10 cellular contexts compared by ENCODE assay signal in the genomic region with DNA sequence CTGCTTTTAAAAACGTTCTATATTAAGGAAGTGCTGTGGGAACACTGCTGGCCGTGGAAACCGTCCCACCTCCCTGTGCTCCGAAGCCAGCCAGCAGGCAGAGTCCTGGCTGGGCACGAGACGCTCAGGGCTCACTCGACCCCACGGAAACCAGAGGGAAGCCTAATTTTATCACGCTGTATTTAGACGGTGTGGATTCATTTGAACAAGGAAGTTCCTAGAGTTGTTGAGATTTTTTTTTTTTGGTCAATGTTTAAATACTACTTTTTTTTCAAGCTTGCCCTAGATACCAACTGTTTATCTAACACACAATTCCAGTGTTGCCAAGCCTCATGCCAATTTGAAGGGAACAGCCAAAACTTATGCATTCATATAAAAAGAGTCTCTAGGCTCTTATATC. TPM values are rescaled to one million over a fixed set of nuclear protein-coding genes. Genes with fewer than 3 reads are reported as not detected.
DNase-seq lines count a peak whose midpoint lies in the region; ATAC-seq and TF ChIP-seq lines count a peak whose summit lies in the region.
"Had no signal": no experiment of that assay in that cellular context is flagged by ENCODE, and none has a peak within 500 bp of the region (broad histone marks: within the 10 kb centered on the region; RNA-seq: fewer than 3 reads in every experiment).

No MANE protein-coding gene starts in this region.

- peak; percentile 76 for ATAC-seq in body of pancreas
- peak; percentile 84 for ATAC-seq in Right ventricle myocardium inferior
- ATAC-seq in HG02588 (IDR thresholded peaks at IDR 0.05; ENCODE audit: unreplicated experiment), result no peak
- no peak for ATAC-seq in HG03354 (IDR thresholded peaks at IDR 0.05; ENCODE audit: poor library complexity, severe bottlenecking, unreplicated experiment)

- H3K9me3 ChIP-seq in body of pancreas (no peaks in the 10 kb centered on the region), mucosa of stomach (ENCODE audit: control insufficient read depth, low read length) (no peaks in the 10 kb centered on the region), transverse colon (no peaks in the 10 kb centered on the region)

- TF ChIP-seq POLR2A in body of pancreas (IDR thresholded peaks at IDR 0.05) (no peak), transverse colon (IDR thresholded peaks at IDR 0.05) (no peak)

- TF ChIP-seq CTCF in body of pancreas (IDR thresholded peaks at IDR 0.05), result no peak
- no peak for TF ChIP-seq CTCF in transverse colon (IDR thresholded peaks at IDR 0.05)

- H3K4me3 ChIP-seq in body of pancreas, result no peak overlapping the region
- no peak overlapping the region for H3K4me3 ChIP-seq in mucosa of stomach (ENCODE audit: low read length)
- H3K4me3 ChIP-seq in transverse colon, result peak overlapping the region in 1 of 4 donors; percentile 16

- H3K27ac ChIP-seq in body of pancreas (peak overlapping the region; percentile 33 to 89 (median 78)), transverse colon (peak overlapping the region; percentile 51 to 76 (median 72))

- in situ Hi-C loops in transverse colon (cut with MboI; ENCODE audit: low pct_ligation_motif_present in 1 of 4, low pct_unique_long_range_greater_than_20kb in 1 of 4, low sequenced_read_pairs in 3 of 4), result no loop called here

- peak in 3 of 4 donors; percentile 43 to 68 (median 60) for DNase-seq in body of pancreas
- DNase-seq in Right ventricle myocardium inferior (ENCODE audit: missing footprints), result no peak
- DNase-seq in transverse colon, result peak; percentile 47
- no peak for DNase-seq in activated CD8-positive, alpha-beta memory T cell treated with anti-CD3 and anti-CD28 coated beads for 24 hours
- DNase-seq: DMS153, NCI-H2081 treated with DMSO at 0.1 percent for 48 hours, T-helper 2 cell had no signal

- 1% methylated on average over 9 to 10 of the region's 10 CpGs for WGBS in body of pancreas, 2 donors
- 5% methylated on average over 10 of the region's 10 CpGs; no CpG with 5 or more reads in 1 of the 2 donors for WGBS in transverse colon (ENCODE audit: low coverage in 1 of 2), 2 donors

- H3K27me3 ChIP-seq in body of pancreas (no peaks in the 10 kb centered on the region), mucosa of stomach (ENCODE audit: control insufficient read depth, insufficient read depth, low read length) (no peaks in the 10 kb centered on the region), transverse colon (no peaks in the 10 kb centered on the region)

- peaks cover 42% of the 10 kb centered on the region for H3K4me1 ChIP-seq in body of pancreas
- H3K4me1 ChIP-seq in mucosa of stomach (ENCODE audit: control insufficient read depth, insufficient read depth, low read length), result peaks cover 24% of the 10 kb centered on the region
- peaks cover 5 to 57% (median 23%) of the 10 kb centered on the region in 4 donors for H3K4me1 ChIP-seq in transverse colon

- H3K9ac ChIP-seq in mucosa of stomach (ENCODE audit: low read length), result peak overlapping the region; percentile 5

- TF ChIP-seq EP300 in transverse colon (IDR thresholded peaks at IDR 0.05; ENCODE audit: low read depth), result no peak

- no peaks in the 10 kb centered on the region for H3K36me3 ChIP-seq in body of pancreas (replicated peaks in 1 of 2; ENCODE audit: insufficient read depth in 1 of 2, low read depth in 2 of 2)
- no peaks in the 10 kb centered on the region for H3K36me3 ChIP-seq in mucosa of stomach (ENCODE audit: control insufficient read depth, insufficient read depth, low read length)
- no peaks in the 10 kb centered on the region for H3K36me3 ChIP-seq in transverse colon

- intact Hi-C loops in body of pancreas (cut with DNase I) (no loop called here), Right ventricle myocardium inferior (cut with DNase I) (no loop called here), transverse colon (cut with DNase I; ENCODE audit: low total_unique reads) (no loop called here)

RNA-seq across cellular contexts. Expression of gene ADCY9, which starts 25.8 kb away (rescaled TPM):
- 10 to 100 TPM; 22.4 to 29.1 TPM for total RNA-seq in body of pancreas
- total RNA-seq in Right ventricle myocardium inferior, result 48.2 TPM
- 10 to 100 TPM; 33.7 to 46.0 (median 37.2) TPM for total RNA-seq in transverse colon

Comparison
In these comparisons a context has a peak if more than half of its experiments do, and no peak if none do; other contexts are left out.
1. ATAC-seq: peak in body of pancreas (single experiment) and Right ventricle myocardium inferior (single experiment); none in HG02588 (single experiment) and HG03354 (single experiment).
2. DNase-seq: peak in body of pancreas (3 of 4) and transverse colon (single experiment); none in Right ventricle myocardium inferior (single experiment) and activated CD8-positive, alpha-beta memory T cell treated with anti-CD3 and anti-CD28 coated beads for 24 hours (single experiment).